20 cellular contexts compared by ENCODE assay signal in the genomic region with DNA sequence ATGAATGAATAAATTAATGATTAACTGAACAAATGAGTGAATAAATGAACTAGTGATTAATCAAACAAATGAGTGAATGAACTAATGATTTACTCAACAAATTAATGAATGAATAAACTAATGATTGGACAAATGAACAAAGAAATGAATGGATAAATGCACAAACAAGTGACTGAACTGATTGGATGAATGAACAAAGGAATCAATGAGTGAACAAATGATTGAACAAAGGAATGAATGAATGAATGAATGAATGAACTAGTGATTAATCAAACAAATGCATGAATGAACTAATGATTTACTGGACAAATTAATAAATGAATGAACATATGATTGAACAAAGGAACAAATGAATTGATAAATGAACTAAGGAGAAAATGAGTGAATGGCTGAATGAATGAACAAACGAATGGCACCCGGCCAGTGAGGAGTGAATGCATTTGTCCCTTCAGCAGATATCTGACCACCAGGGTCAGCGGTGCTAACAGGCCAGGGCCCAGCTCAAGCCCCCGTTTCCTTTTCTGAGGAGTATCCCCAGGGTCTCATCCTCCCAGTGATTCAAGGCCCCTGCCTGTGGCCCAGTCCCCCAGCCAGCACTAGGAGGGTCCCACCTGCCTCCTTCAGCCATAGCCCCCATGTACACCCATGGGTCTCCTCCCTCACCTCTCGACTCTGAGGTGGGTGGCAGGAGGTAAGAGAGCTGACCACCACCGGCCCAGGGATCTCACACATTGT. TPM values are rescaled to one million over a fixed set of nuclear protein-coding genes. Genes with fewer than 3 reads are reported as not detected.
A peak's percentile ranks its signal among the peaks of the same experiment; 100 is the strongest.
DNase-seq lines count a peak whose midpoint lies in the region; ATAC-seq, FAIRE-seq and TF ChIP-seq lines count a peak whose summit lies in the region.
"Had no signal": no experiment of that assay in that cellular context is flagged by ENCODE, and none has a peak within 500 bp of the region (broad histone marks: within the 10 kb centered on the region; RNA-seq: fewer than 3 reads in every experiment).

No MANE protein-coding gene starts in this region.

- no peak overlapping the region for H2AFZ ChIP-seq in trophoblast cell (ENCODE audit: insufficient read depth, low read length, poor library complexity)

- WGBS in trophoblast cell (ENCODE audit: extremely low coverage, insufficient coverage, insufficient read length) = no CpG with 5 or more reads among the region's 6 CpGs

- H4K12ac ChIP-seq in trophoblast cell (ENCODE audit: low read depth, low read length) = no peak overlapping the region

- peaks cover 11% of the 10 kb centered on the region for H3K79me2 ChIP-seq in trophoblast cell (ENCODE audit: control insufficient read depth, insufficient read depth, low read length, poor library complexity)

- no peak overlapping the region for H3K4ac ChIP-seq in trophoblast cell (ENCODE audit: low read depth, low read length)

- H2BK5ac ChIP-seq in trophoblast cell (ENCODE audit: low read depth, low read length, poor library complexity) = no peak overlapping the region

- peak; percentile 0 for DNase-seq in stimulated activated CD4-positive, alpha-beta T cell treated with anti-CD3 and anti-CD28 coated beads, Interleukin-15, amount 100 ng/mL, for 24 hours
- no peak for DNase-seq in stimulated activated CD4-positive, alpha-beta T cell treated with anti-CD3 and anti-CD28 coated beads, Interleukin-2, amount 100 ng/mL, for 48 hours
- DNase-seq in coronary artery (ENCODE audit: low spot score) (peak; percentile 43), trophoblast cell (no peak), urothelium cell line (ENCODE audit: low spot score) (no peak), cortex of kidney (lab: John Stamatoyannopoulos, UW) (no peak), T-helper 9 cell (no peak)
- DNase-seq: AML-193, cerebellar nuclear complex, GF-D8, MV-4-11, NCI-H2081 treated with DMSO at 0.1 percent for 48 hours, PC-3 had no signal

- ATAC-seq in GM21528 (IDR thresholded peaks at IDR 0.05; ENCODE audit: low FRiP score, unreplicated experiment) = no peak
- ATAC-seq: gastroesophageal sphincter, HCT116, PC-3 had no signal

- H3K4me2 ChIP-seq in trophoblast cell (ENCODE audit: low read length) = no peak overlapping the region
- H3K4me2 ChIP-seq: smooth muscle cell had no signal

- peak overlapping the region; percentile 13 for H2AK5ac ChIP-seq in trophoblast cell (ENCODE audit: low read length)

- no peaks in the 10 kb centered on the region for H3K27me3 ChIP-seq in trophoblast cell (ENCODE audit: insufficient read depth, low read length)
- H3K27me3 ChIP-seq: gastroesophageal sphincter, neutrophil had no signal

- H3K9ac ChIP-seq in trophoblast cell (ENCODE audit: low read length) = no peak overlapping the region

- no peak overlapping the region for H2BK12ac ChIP-seq in trophoblast cell (ENCODE audit: low read length)

- H2BK120ac ChIP-seq in trophoblast cell (ENCODE audit: insufficient read depth, low read length, poor library complexity) = no peak overlapping the region

- peaks cover 2% of the 10 kb centered on the region for H3K9me3 ChIP-seq in trophoblast cell (ENCODE audit: insufficient read depth, low read depth, low read length)
- H3K9me3 ChIP-seq: gastroesophageal sphincter, neutrophil had no signal

- H4K91ac ChIP-seq in trophoblast cell (ENCODE audit: low read depth, low read length) = no peak overlapping the region

- no peak for TF ChIP-seq CTCF in coronary artery (IDR thresholded peaks at IDR 0.05)

- no peaks in the 10 kb centered on the region for H3K36me3 ChIP-seq in trophoblast cell (ENCODE audit: control insufficient read depth in 1 of 2, insufficient read depth in 2 of 2, low read length in 2 of 2)
- H3K36me3 ChIP-seq: gastroesophageal sphincter, neutrophil had no signal

- FAIRE-seq in urothelium cell line (lab: Jason Lieb, UNC) = peak; percentile 85

- H4K8ac ChIP-seq in trophoblast cell (ENCODE audit: low read depth, low read length) = no peak overlapping the region

- peaks cover 48 to 52% of the 10 kb centered on the region in 2 experiments for H3K4me1 ChIP-seq in trophoblast cell (ENCODE audit: control insufficient read depth in 1 of 2, insufficient read depth in 2 of 2, low read length in 2 of 2)

- no peak overlapping the region for H3K27ac ChIP-seq in coronary artery
- no peak overlapping the region for H3K27ac ChIP-seq in trophoblast cell (ENCODE audit: low read depth, low read length)
- H3K27ac ChIP-seq: epithelial cell of prostate, gastroesophageal sphincter, neutrophil, VCaP had no signal

- peaks cover 53% of the 10 kb centered on the region for H3K79me1 ChIP-seq in trophoblast cell (ENCODE audit: low read length)

- H3K4me3 ChIP-seq in coronary artery (no peak overlapping the region), trophoblast cell (ENCODE audit: low read depth, low read length) (no peak overlapping the region)
- H3K4me3 ChIP-seq: gastroesophageal sphincter, smooth muscle cell had no signal

- no peak overlapping the region for H3K18ac ChIP-seq in trophoblast cell (ENCODE audit: low read length)

- no peak overlapping the region for H3K14ac ChIP-seq in trophoblast cell (ENCODE audit: low read length)

- no peak overlapping the region for H3K23ac ChIP-seq in trophoblast cell (ENCODE audit: low read length)

RNA-seq across cellular contexts. Expression of gene WNT9A, which starts 49.9 kb away (rescaled TPM):
- polyA plus RNA-seq in trophoblast cell (2013) = 5.1 and 5.7 TPM in 2 replicates

Comparison
In these comparisons a context has a peak if more than half of its experiments do, and no peak if none do; other contexts are left out.
1. DNase-seq: peak in stimulated activated CD4-positive, alpha-beta T cell treated with anti-CD3 and anti-CD28 coated beads, Interleukin-15, amount 100 ng/mL, for 24 hours (single experiment) and coronary artery (single experiment); none in stimulated activated CD4-positive, alpha-beta T cell treated with anti-CD3 and anti-CD28 coated beads, Interleukin-2, amount 100 ng/mL, for 48 hours (0 of 2), trophoblast cell (0 of 2), urothelium cell line (single experiment), cortex of kidney (single experiment) and T-helper 9 cell (single experiment).